ENCODE assay signal across 1 cellular context in genomic region chr12:54306925-54307731, GRCh38.
TF ChIP-seq lines count a peak whose summit lies in the region.

No MANE protein-coding gene starts in this region.

TF ChIP-seq in K562, 482 proteins besides CTCF, POLR2A, EP300 and RAD21 (continued from another document and continues in another):
- no peak for TF ChIP-seq ELK3 (CRISPR knock-in tag; IDR thresholded peaks at IDR 0.05)
- no peak for TF ChIP-seq ATF1 (CRISPR knock-in tag; IDR thresholded peaks at IDR 0.05)
- 0 out of 2 replicates have a peak, but pooled peaks have one; percentile 11 for TF ChIP-seq ATF1 (tag; IDR thresholded peaks at IDR 0.05)
- TF ChIP-seq MYBL2 (IDR thresholded peaks at IDR 0.05; ENCODE audit: low read depth), result no peak
- TF ChIP-seq MYBL2 (CRISPR knock-in tag; IDR thresholded peaks at IDR 0.05; ENCODE audit: borderline replicate concordance), result no peak
- TF ChIP-seq ZBTB9 (CRISPR knock-in tag; IDR thresholded peaks at IDR 0.05), result peak; percentile 97
- peak; percentile 66; the same call in 1 of the 2 replicates for TF ChIP-seq RNF2 (IDR thresholded peaks at IDR 0.05)
- no peak for TF ChIP-seq BRF1 (IDR thresholded peaks at IDR 0.05; ENCODE audit: borderline replicate concordance, extremely low read depth, insufficient read length)
- no peak for TF ChIP-seq ZNF140 (CRISPR knock-in tag; IDR thresholded peaks at IDR 0.05)
- TF ChIP-seq ZNF280B (CRISPR knock-in tag; IDR thresholded peaks at IDR 0.05), result no peak
- TF ChIP-seq TRIM28 (IDR thresholded peaks at IDR 0.05), result 0 out of 2 replicates have a peak, but pooled peaks have one; percentile 43
- peak; percentile 99 for TF ChIP-seq ZNF766 (CRISPR knock-in tag; conservative IDR thresholded peaks at IDR 0.05)
- TF ChIP-seq RAD51 (IDR thresholded peaks at IDR 0.05; ENCODE audit: borderline replicate concordance, low read depth), result no peak
- TF ChIP-seq ZZZ3 (IDR thresholded peaks at IDR 0.05), result no peak
- no peak; the same call in 1 of the 2 replicates for TF ChIP-seq GATAD2A (IDR thresholded peaks at IDR 0.05)
- TF ChIP-seq POLR2B (IDR thresholded peaks at IDR 0.05; ENCODE audit: low read depth, partially characterized antibody), result peak; percentile 44
- no peak for TF ChIP-seq ZNF274 (IDR thresholded peaks at IDR 0.05; ENCODE audit: borderline replicate concordance, low read depth, low read length)
- TF ChIP-seq ZFPM2 (CRISPR knock-in tag; IDR thresholded peaks at IDR 0.05), result no peak
- TF ChIP-seq MCM3 (IDR thresholded peaks at IDR 0.05), result no peak
- TF ChIP-seq ESRRA (IDR thresholded peaks at IDR 0.05; ENCODE audit: borderline replicate concordance, low read depth), result peak; percentile 81
- no peak for TF ChIP-seq ZNF277 (CRISPR knock-in tag; IDR thresholded peaks at IDR 0.05; ENCODE audit: borderline replicate concordance)
- no peak for TF ChIP-seq CBX8 (IDR thresholded peaks at IDR 0.05; ENCODE audit: borderline replicate concordance, extremely low read depth, low read depth, low read length, poor library complexity, severe bottlenecking)
- no peak for TF ChIP-seq EP400 (IDR thresholded peaks at IDR 0.05)
- no peak for TF ChIP-seq IRF2 (CRISPR knock-in tag; IDR thresholded peaks at IDR 0.05)
- no peak for TF ChIP-seq HCFC1 (IDR thresholded peaks at IDR 0.05; ENCODE audit: low read depth, low read length)
- TF ChIP-seq OTX1 (CRISPR knock-in tag; IDR thresholded peaks at IDR 0.05), result no peak; the same call in 1 of the 2 replicates
- TF ChIP-seq ZBTB34 (CRISPR knock-in tag; IDR thresholded peaks at IDR 0.05), result no peak
- TF ChIP-seq ARID3B (CRISPR knock-in tag; IDR thresholded peaks at IDR 0.05; ENCODE audit: borderline replicate concordance), result no peak
- no peak for TF ChIP-seq GABPA (tag; conservative IDR thresholded peaks at IDR 0.05; ENCODE audit: low read depth)
- no peak for TF ChIP-seq E2F6 (IDR thresholded peaks at IDR 0.05; ENCODE audit: borderline replicate concordance in 1 of 2, extremely low read depth in 1 of 2, insufficient read depth in 1 of 2, insufficient read length in 1 of 2, low read depth in 1 of 2, low read length in 1 of 2, poor library complexity in 1 of 2, severe bottlenecking in 1 of 2)
- no peak for TF ChIP-seq PTTG1 (tag; IDR thresholded peaks at IDR 0.05; ENCODE audit: low read depth)
- TF ChIP-seq NR1H2 (CRISPR knock-in tag; IDR thresholded peaks at IDR 0.05), result no peak
- no peak for TF ChIP-seq MCM2 (IDR thresholded peaks at IDR 0.05; ENCODE audit: low read depth)
- TF ChIP-seq ZNF740 (CRISPR knock-in tag; IDR thresholded peaks at IDR 0.05), result no peak
- TF ChIP-seq ZNF740 (tag; IDR thresholded peaks at IDR 0.05), result no peak
- peak; percentile 45 for TF ChIP-seq POLR2G (IDR thresholded peaks at IDR 0.05; ENCODE audit: low read depth, low read length)
- no peak for TF ChIP-seq CREBBP (IDR thresholded peaks at IDR 0.05; ENCODE audit: low read depth, low read length)
- no peak for TF ChIP-seq CHAMP1 (IDR thresholded peaks at IDR 0.05)
- TF ChIP-seq TEAD2 (tag; IDR thresholded peaks at IDR 0.05), result no peak
- TF ChIP-seq MIER1 (IDR thresholded peaks at IDR 0.05; ENCODE audit: low read depth), result no peak
- peak; percentile 65 for TF ChIP-seq ELF1 (tag; IDR thresholded peaks at IDR 0.05)
- no peak for TF ChIP-seq CREB1 (IDR thresholded peaks at IDR 0.05)
- TF ChIP-seq CREB1 (CRISPR knock-in tag; IDR thresholded peaks at IDR 0.05), result peak; percentile 45; the same call in 1 of the 2 replicates
- TF ChIP-seq HINFP (tag; conservative IDR thresholded peaks at IDR 0.05; ENCODE audit: low read depth), result no peak
- TF ChIP-seq GTF2B (IDR thresholded peaks at IDR 0.05; ENCODE audit: extremely low read depth, insufficient read length), result no peak
- TF ChIP-seq TBP (optimal IDR thresholded peaks at IDR 0.05; ENCODE audit: low read depth, low read length), result peak; percentile 22
- no peak for TF ChIP-seq PCBP1 (IDR thresholded peaks at IDR 0.05; ENCODE audit: low read depth, low read length, poor library complexity, severe bottlenecking)
- peak; percentile 22 for TF ChIP-seq ZFP36 (IDR thresholded peaks at IDR 0.05; ENCODE audit: low read depth, low read length, partially characterized antibody)
- peak; percentile 76 for TF ChIP-seq JUND (IDR thresholded peaks at IDR 0.05; ENCODE audit: borderline replicate concordance, low read depth, low read length)
- TF ChIP-seq JUND (tag; IDR thresholded peaks at IDR 0.05; ENCODE audit: borderline replicate concordance, low read depth, low read length), result peak; percentile 79; the same call in 1 of the 3 replicates
- TF ChIP-seq NR0B1 (IDR thresholded peaks at IDR 0.05; ENCODE audit: partially characterized antibody), result no peak
- no peak for TF ChIP-seq DIDO1 (tag; IDR thresholded peaks at IDR 0.05; ENCODE audit: low read depth)
- no peak for TF ChIP-seq THRAP3 (IDR thresholded peaks at IDR 0.05; ENCODE audit: borderline replicate concordance)
- peak; percentile 99 for TF ChIP-seq NFIC (IDR thresholded peaks at IDR 0.05)
- no peak for TF ChIP-seq RBM17 (IDR thresholded peaks at IDR 0.05; ENCODE audit: borderline replicate concordance, low read depth, low read length)
